In genomic region chr4:119728185-119728584, GRCh38 we compare ENCODE assay signal across 24 cellular contexts.
DNase-seq lines count a peak whose midpoint lies in the region; ATAC-seq, FAIRE-seq and TF ChIP-seq lines count a peak whose summit lies in the region.
"Had no signal": no experiment of that assay in that cellular context is flagged by ENCODE, and none has a peak within 500 bp of the region (broad histone marks: within the 10 kb centered on the region; RNA-seq: fewer than 3 reads in every experiment).

No MANE protein-coding gene starts in this region.

- H3K36me3 ChIP-seq in IMR-90 (ENCODE audit: control insufficient read depth, insufficient read depth, low read length) (no peaks in the 10 kb centered on the region), ascending aorta (no peaks in the 10 kb centered on the region), osteoblast (ENCODE audit: insufficient read depth, low read length) (no peaks in the 10 kb centered on the region), lower lobe of right lung (no peaks in the 10 kb centered on the region), tibial nerve (no peaks in the 10 kb centered on the region)
- H3K36me3 ChIP-seq: BE2C, Peyer's patch had no signal

- TF ChIP-seq POLR2A in IMR-90 (IDR thresholded peaks at IDR 0.05; ENCODE audit: low read depth, low read length), result no peak
- no peak for TF ChIP-seq POLR2A in tibial nerve (IDR thresholded peaks at IDR 0.05)
- no peak for TF ChIP-seq POLR2A in GM12892 (IDR thresholded peaks at IDR 0.05; ENCODE audit: low read depth, low read length)

- peak overlapping the region; percentile 99 for H3K18ac ChIP-seq in IMR-90 (ENCODE audit: low read depth, low read length)

- no peak overlapping the region for H2AK9ac ChIP-seq in IMR-90 (replicated peaks; ENCODE audit: low read depth, low read length, poor library complexity)

- CTCF ChIA-PET in IMR-90 (lab: Yijun Ruan, JAX), result interaction anchor here (1.3 kb wide), 1 partner anchor 100 kb away, joined by 4 read pairs; the partner anchor contains the start of gene PDE5A

- H4K20me1 ChIP-seq in IMR-90 (ENCODE audit: insufficient read depth, low read length), result no peaks in the 10 kb centered on the region
- H4K20me1 ChIP-seq in osteoblast (ENCODE audit: insufficient read depth, low read length), result no peaks in the 10 kb centered on the region

- H3K9me3 ChIP-seq in IMR-90 (ENCODE audit: control insufficient read depth, insufficient read depth, low read length), result peaks cover 3% of the 10 kb centered on the region; the same call in 1 of the 2 replicates
- no peaks in the 10 kb centered on the region for H3K9me3 ChIP-seq in ascending aorta
- H3K9me3 ChIP-seq in osteoblast (ENCODE audit: low read depth, low read length), result no peaks in the 10 kb centered on the region
- no peaks in the 10 kb centered on the region for H3K9me3 ChIP-seq in lower lobe of right lung
- H3K9me3 ChIP-seq in tibial nerve, result no peaks in the 10 kb centered on the region
- H3K9me3 ChIP-seq: BE2C, Peyer's patch had no signal

- no peak overlapping the region for H2AFZ ChIP-seq in IMR-90 (replicated peaks; ENCODE audit: low read length, poor library complexity)
- H2AFZ ChIP-seq in osteoblast (ENCODE audit: low read length), result no peak overlapping the region

- intact Hi-C loops in IMR-90 (cut with micrococcal nuclease) (no loop called here), ascending aorta (cut with DNase I) (loop anchor here (5.0 kb wide), 2 partner anchors 101 to 139 kb away; partner anchors contain the start of gene PDE5A), lower lobe of right lung (cut with DNase I) (no loop called here)

- H3K56ac ChIP-seq in IMR-90 (ENCODE audit: extremely low read depth, insufficient read depth, low read length), result peak overlapping the region; percentile 76; the same call in 1 of the 2 replicates

- TF ChIP-seq RAD21 in IMR-90 (IDR thresholded peaks at IDR 0.05; ENCODE audit: low read length), result no peak

- peak overlapping the region; percentile 98 for H2BK20ac ChIP-seq in IMR-90 (ENCODE audit: low read depth, low read length)

- peaks cover 3 to 24% of the 10 kb centered on the region in 2 experiments; a peak in 3 of 4 replicates for H3K79me1 ChIP-seq in IMR-90 (ENCODE audit: low read depth in 1 of 2, low read length in 2 of 2)

- H3K4me2 ChIP-seq in IMR-90 (ENCODE audit: low read depth, low read length), result 0 out of 2 replicates have a peak overlapping the region, but pooled peaks have one; percentile 42
- no peak overlapping the region for H3K4me2 ChIP-seq in osteoblast (ENCODE audit: insufficient read depth, low read length)

- no peak for ATAC-seq in IMR-90 (ENCODE audit: low read depth)
- ATAC-seq in lower lobe of right lung, result no peak

- in situ Hi-C loops in IMR-90 (cut with MboI; ENCODE audit: low sequenced_read_pairs), result no loop called here

- H2BK120ac ChIP-seq in IMR-90 (ENCODE audit: low read depth, low read length), result peak overlapping the region; percentile 98

- H2BK5ac ChIP-seq in IMR-90 (ENCODE audit: low read depth, low read length, poor library complexity, severe bottlenecking), result peak overlapping the region; percentile 96

- no TSS peak for BruUV-seq in IMR-90 (replicated peaks; lab: Mats Ljungman, UMichigan)

- peak overlapping the region; percentile 87 for H2AK5ac ChIP-seq in IMR-90 (ENCODE audit: low read depth, low read length)

- H3K4ac ChIP-seq in IMR-90 (ENCODE audit: low read depth, low read length), result peak overlapping the region; percentile 97

- no peaks in the 10 kb centered on the region for H3K27me3 ChIP-seq in IMR-90 (ENCODE audit: control insufficient read depth, insufficient read depth, low read length)
- H3K27me3 ChIP-seq in ascending aorta, result no peaks in the 10 kb centered on the region
- H3K27me3 ChIP-seq in osteoblast (ENCODE audit: insufficient read depth, low read length), result no peaks in the 10 kb centered on the region
- no peaks in the 10 kb centered on the region for H3K27me3 ChIP-seq in lower lobe of right lung (ENCODE audit: low read depth)
- no peaks in the 10 kb centered on the region for H3K27me3 ChIP-seq in tibial nerve
- H3K27me3 ChIP-seq: Peyer's patch had no signal

- no peak for FAIRE-seq in GM12892 (lab: Jason Lieb, UNC)
- FAIRE-seq: H1 had no signal

- no peaks in the 10 kb centered on the region for H3K79me2 ChIP-seq in osteoblast (ENCODE audit: insufficient read depth, low read length)

- POLR2A ChIA-PET in IMR-90 (lab: Charles Lee; ENCODE audit: unreplicated experiment), result interaction anchor here (1.6 to 3.0 kb wide), 2 partner anchors 36 to 100 kb away, joined by 5 to 20 read pairs; partner anchors contain the start of gene PDE5A

- TF ChIP-seq CTCF in IMR-90 (conservative IDR thresholded peaks at IDR 0.05; ENCODE audit: low read depth, low read length) (no peak), ascending aorta (IDR thresholded peaks at IDR 0.05) (no peak), osteoblast (IDR thresholded peaks at IDR 0.05; ENCODE audit: extremely low read depth, low read depth, low read length) (no peak), lower lobe of right lung (IDR thresholded peaks at IDR 0.05) (no peak), tibial nerve (IDR thresholded peaks at IDR 0.05) (no peak), coronary artery (IDR thresholded peaks at IDR 0.05) (no peak)

- H4K8ac ChIP-seq in IMR-90 (ENCODE audit: low read depth in 2 of 2, low read length in 2 of 2), result peak overlapping the region; percentile 47 to 85; a peak in 3 of 4 replicates

- WGBS in IMR-90 (ENCODE audit: extremely low coverage in 2 of 2, insufficient read length in 1 of 2), 2 experiments, result no CpG with 5 or more reads among the region's 1 CpG
- WGBS in tibial nerve, 2 donors, result 85 to 97% methylated on average over 1 of the region's 1 CpG

- DNase-seq in IMR-90 (peak; percentile 52), ascending aorta (ENCODE audit: low spot score in 2 of 2) (no peak), fibroblast of peridontal ligament (ENCODE audit: extremely low read depth) (peak; percentile 37), osteoblast (ENCODE audit: insufficient read length, low spot score, missing footprints) (no peak), lower lobe of right lung (no peak), tibial nerve (ENCODE audit: low spot score in 2 of 2) (no peak), GM12892 (ENCODE audit: insufficient read length) (no peak), coronary artery (ENCODE audit: low spot score) (no peak)
- DNase-seq: 8988T; ACHN; BE2C; CD8-positive, alpha-beta memory T cell; NCI-H1048; NCI-H1417; NCI-H1694; NCI-H2029 treated with DMSO at 0.1 percent for 48 hours; NCI-H446 treated with DMSO at 0.1 percent for 48 hours; NCI-H526; NCI-H82; Peyer's patch; SHP77 treated with DMSO at 0.1 percent for 48 hours had no signal

- dilution Hi-C loops in IMR-90 (cut with HindIII; ENCODE audit: low sequenced_read_pairs, unreplicated experiment), result no loop called here

- peak overlapping the region; percentile 97 for H4K5ac ChIP-seq in IMR-90 (ENCODE audit: low read depth, low read length)

- peaks cover 14% of the 10 kb centered on the region; the same call in 1 of the 2 replicates for H3K9me1 ChIP-seq in IMR-90 (ENCODE audit: insufficient read depth, low read length)

- H2BK15ac ChIP-seq in IMR-90 (ENCODE audit: low read depth, low read length), result peak overlapping the region; percentile 94

- peak overlapping the region; percentile 91 for H3K14ac ChIP-seq in IMR-90 (replicated peaks; ENCODE audit: low read depth, low read length)

- H3K9ac ChIP-seq in IMR-90 (ENCODE audit: low read depth, low read length), result no peak overlapping the region

- H3K4me1 ChIP-seq in IMR-90 (ENCODE audit: control insufficient read depth, insufficient read depth, low read length), result peaks cover 31% of the 10 kb centered on the region
- H3K4me1 ChIP-seq in ascending aorta, result peaks cover 7 to 64% of the 10 kb centered on the region in 2 donors
- peaks cover 59% of the 10 kb centered on the region for H3K4me1 ChIP-seq in osteoblast (ENCODE audit: insufficient read depth, low read length)
- H3K4me1 ChIP-seq in lower lobe of right lung, result peaks cover 16% of the 10 kb centered on the region
- peaks cover 0 to 49% (median 11%) of the 10 kb centered on the region in 4 donors for H3K4me1 ChIP-seq in tibial nerve
- H3K4me1 ChIP-seq: BE2C had no signal

- H4K91ac ChIP-seq in IMR-90 (ENCODE audit: insufficient read depth, low read depth, low read length), result peak overlapping the region; percentile 93

- peak overlapping the region; percentile 83; the same call in 1 of the 2 replicates for H3K27ac ChIP-seq in IMR-90 (ENCODE audit: insufficient read depth, low read length)
- peak overlapping the region; percentile 89 to 90 for H3K27ac ChIP-seq in ascending aorta
- H3K27ac ChIP-seq in osteoblast (ENCODE audit: low read depth, low read length), result peak overlapping the region; percentile 92
- no peak overlapping the region for H3K27ac ChIP-seq in lower lobe of right lung
- H3K27ac ChIP-seq in tibial nerve, result no peak overlapping the region
- H3K27ac ChIP-seq in coronary artery, result no peak overlapping the region
- H3K27ac ChIP-seq: HL-60, Peyer's patch, SK-N-MC had no signal

- H3K23ac ChIP-seq in IMR-90 (ENCODE audit: low read depth, low read length), result peak overlapping the region; percentile 78; the same call in 1 of the 2 replicates

- H3K4me3 ChIP-seq in IMR-90 (ENCODE audit: insufficient read depth, low read depth, low read length), result no peak overlapping the region
- H3K4me3 ChIP-seq in ascending aorta, result no peak overlapping the region
- no peak overlapping the region for H3K4me3 ChIP-seq in osteoblast (ENCODE audit: insufficient read depth, low read length)
- no peak overlapping the region for H3K4me3 ChIP-seq in lower lobe of right lung
- no peak overlapping the region for H3K4me3 ChIP-seq in tibial nerve
- H3K4me3 ChIP-seq in coronary artery, result no peak overlapping the region
- H3K4me3 ChIP-seq: Peyer's patch, SK-N-MC had no signal

- TF ChIP-seq EP300 in tibial nerve (IDR thresholded peaks at IDR 0.05), result no peak

TF ChIP-seq in IMR-90, 13 proteins besides CTCF, POLR2A, EP300 and RAD21 (continues in another document):
- TF ChIP-seq RFX5 (IDR thresholded peaks at IDR 0.05; ENCODE audit: low read depth, low read length) (no peak), NFE2L2 (IDR thresholded peaks at IDR 0.05; ENCODE audit: low read depth, low read length) (no peak), ELK1 (IDR thresholded peaks at IDR 0.05; ENCODE audit: borderline replicate concordance, low read depth, low read length) (no peak)

Comparison
In these comparisons a context has a peak if more than half of its experiments do, and no peak if none do; other contexts are left out.
1. DNase-seq: peak in IMR-90 (single experiment) and fibroblast of peridontal ligament (single experiment); none in ascending aorta (0 of 2), osteoblast (single experiment), lower lobe of right lung (single experiment), tibial nerve (0 of 2), GM12892 (single experiment) and coronary artery (single experiment).
2. H3K27ac ChIP-seq: peak in IMR-90 (single experiment), ascending aorta (2 of 2) and osteoblast (single experiment); none in lower lobe of right lung (single experiment), tibial nerve (0 of 4) and coronary artery (0 of 2).